ENCODE assay signal across 1 cellular context in genomic region chr13:50812242-50812641, GRCh38.
TF ChIP-seq lines count a peak whose summit lies in the region.

No MANE protein-coding gene starts in this region.

TF ChIP-seq in HepG2, 621 proteins besides CTCF, POLR2A, EP300 and RAD21:
- no peak for TF ChIP-seq ATF7-NPFF (CRISPR knock-in tag; IDR thresholded peaks at IDR 0.05; ENCODE audit: low read depth)
- TF ChIP-seq MAFF (IDR thresholded peaks at IDR 0.05; ENCODE audit: low read depth, low read length), result peak; percentile 35; the same call in 1 of the 2 replicates
- TF ChIP-seq MAFK (conservative IDR thresholded peaks at IDR 0.05 in 1 of 2, IDR thresholded peaks at IDR 0.05 in 1 of 2; ENCODE audit: low read length in 2 of 2), result peak; percentile 37 to 71; a peak in 3 of 4 replicates
